In the genomic region with DNA sequence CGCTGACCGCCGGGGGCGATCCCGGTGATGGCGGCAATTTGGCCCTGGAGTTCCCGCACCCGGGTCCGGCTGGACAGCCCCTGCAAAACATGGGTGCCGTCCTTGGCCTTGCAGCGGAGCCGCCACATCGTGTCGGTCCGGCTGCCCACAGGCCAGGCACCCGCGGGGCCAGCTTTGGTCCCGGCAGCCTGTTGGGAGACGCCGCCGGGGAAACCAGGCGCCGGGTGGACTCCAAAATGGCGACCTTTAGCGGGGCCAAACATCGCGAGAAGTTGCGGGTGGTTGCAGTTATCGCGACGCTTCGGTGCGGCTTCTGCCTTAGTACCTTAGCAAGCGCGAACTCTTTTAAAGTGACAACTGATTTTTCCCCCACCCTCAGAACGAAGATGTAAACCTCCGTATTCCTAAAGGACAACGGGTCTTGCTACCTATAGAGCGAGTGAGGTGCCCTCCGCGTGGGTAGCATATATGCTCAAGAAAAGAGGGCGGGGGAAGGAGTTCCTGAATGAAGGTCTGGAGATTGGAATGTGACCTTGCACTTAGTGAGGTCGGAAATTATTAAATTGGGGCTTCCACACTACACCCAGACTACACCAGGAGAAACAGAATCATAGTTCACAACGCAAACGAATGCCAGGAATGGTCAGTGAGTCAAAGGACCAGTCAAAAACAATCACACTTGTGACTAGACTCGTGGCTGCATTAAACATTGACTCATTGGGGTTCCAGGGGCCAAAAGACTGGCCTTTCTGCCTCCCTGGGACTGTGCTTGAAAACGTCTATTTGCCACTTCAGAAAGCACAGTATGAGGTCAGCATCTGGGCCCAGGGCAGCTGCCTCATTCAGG, we compare ENCODE assay signal across 1 cellular context.
A peak's percentile ranks its signal among the peaks of the same experiment; 100 is the strongest.
TF ChIP-seq lines count a peak whose summit lies in the region.

A gene (minus strand): TSS at position 441 of the 847 bp plus-strand sequence. CDS start 178 bp downstream, at position 263.

TF ChIP-seq in HEK293, 187 proteins besides CTCF, POLR2A, EP300 and RAD21 (continued from another document and continues in another):
- TF ChIP-seq, protein P1, sequence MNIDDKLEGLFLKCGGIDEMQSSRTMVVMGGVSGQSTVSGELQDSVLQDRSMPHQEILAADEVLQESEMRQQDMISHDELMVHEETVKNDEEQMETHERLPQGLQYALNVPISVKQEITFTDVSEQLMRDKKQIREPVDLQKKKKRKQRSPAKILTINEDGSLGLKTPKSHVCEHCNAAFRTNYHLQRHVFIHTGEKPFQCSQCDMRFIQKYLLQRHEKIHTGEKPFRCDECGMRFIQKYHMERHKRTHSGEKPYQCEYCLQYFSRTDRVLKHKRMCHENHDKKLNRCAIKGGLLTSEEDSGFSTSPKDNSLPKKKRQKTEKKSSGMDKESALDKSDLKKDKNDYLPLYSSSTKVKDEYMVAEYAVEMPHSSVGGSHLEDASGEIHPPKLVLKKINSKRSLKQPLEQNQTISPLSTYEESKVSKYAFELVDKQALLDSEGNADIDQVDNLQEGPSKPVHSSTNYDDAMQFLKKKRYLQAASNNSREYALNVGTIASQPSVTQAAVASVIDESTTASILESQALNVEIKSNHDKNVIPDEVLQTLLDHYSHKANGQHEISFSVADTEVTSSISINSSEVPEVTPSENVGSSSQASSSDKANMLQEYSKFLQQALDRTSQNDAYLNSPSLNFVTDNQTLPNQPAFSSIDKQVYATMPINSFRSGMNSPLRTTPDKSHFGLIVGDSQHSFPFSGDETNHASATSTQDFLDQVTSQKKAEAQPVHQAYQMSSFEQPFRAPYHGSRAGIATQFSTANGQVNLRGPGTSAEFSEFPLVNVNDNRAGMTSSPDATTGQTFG (tag by site-specific recombination; IDR thresholded peaks at IDR 0.05; ENCODE audit: borderline replicate concordance): no peak
- TF ChIP-seq ZNF10 (tag by site-specific recombination; IDR thresholded peaks at IDR 0.05): peak; percentile 57; the same call in 1 of the 2 replicates
- TF ChIP-seq, protein P2, sequence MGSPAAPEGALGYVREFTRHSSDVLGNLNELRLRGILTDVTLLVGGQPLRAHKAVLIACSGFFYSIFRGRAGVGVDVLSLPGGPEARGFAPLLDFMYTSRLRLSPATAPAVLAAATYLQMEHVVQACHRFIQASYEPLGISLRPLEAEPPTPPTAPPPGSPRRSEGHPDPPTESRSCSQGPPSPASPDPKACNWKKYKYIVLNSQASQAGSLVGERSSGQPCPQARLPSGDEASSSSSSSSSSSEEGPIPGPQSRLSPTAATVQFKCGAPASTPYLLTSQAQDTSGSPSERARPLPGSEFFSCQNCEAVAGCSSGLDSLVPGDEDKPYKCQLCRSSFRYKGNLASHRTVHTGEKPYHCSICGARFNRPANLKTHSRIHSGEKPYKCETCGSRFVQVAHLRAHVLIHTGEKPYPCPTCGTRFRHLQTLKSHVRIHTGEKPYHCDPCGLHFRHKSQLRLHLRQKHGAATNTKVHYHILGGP (tag by site-specific recombination; IDR thresholded peaks at IDR 0.05): no peak
- TF ChIP-seq ZNF292 (tag by site-specific recombination; IDR thresholded peaks at IDR 0.05; ENCODE audit: borderline replicate concordance, low read depth): no peak
- TF ChIP-seq ZNF302 (tag by site-specific recombination; IDR thresholded peaks at IDR 0.05; ENCODE audit: low read depth): no peak
- no peak for TF ChIP-seq TRIM28 (IDR thresholded peaks at IDR 0.05; ENCODE audit: borderline replicate concordance, low read length)
- no peak for TF ChIP-seq RBAK (tag by site-specific recombination; IDR thresholded peaks at IDR 0.05)
- no peak for TF ChIP-seq EGR2 (tag by site-specific recombination; IDR thresholded peaks at IDR 0.05; ENCODE audit: low read depth)
- TF ChIP-seq, protein P3, sequence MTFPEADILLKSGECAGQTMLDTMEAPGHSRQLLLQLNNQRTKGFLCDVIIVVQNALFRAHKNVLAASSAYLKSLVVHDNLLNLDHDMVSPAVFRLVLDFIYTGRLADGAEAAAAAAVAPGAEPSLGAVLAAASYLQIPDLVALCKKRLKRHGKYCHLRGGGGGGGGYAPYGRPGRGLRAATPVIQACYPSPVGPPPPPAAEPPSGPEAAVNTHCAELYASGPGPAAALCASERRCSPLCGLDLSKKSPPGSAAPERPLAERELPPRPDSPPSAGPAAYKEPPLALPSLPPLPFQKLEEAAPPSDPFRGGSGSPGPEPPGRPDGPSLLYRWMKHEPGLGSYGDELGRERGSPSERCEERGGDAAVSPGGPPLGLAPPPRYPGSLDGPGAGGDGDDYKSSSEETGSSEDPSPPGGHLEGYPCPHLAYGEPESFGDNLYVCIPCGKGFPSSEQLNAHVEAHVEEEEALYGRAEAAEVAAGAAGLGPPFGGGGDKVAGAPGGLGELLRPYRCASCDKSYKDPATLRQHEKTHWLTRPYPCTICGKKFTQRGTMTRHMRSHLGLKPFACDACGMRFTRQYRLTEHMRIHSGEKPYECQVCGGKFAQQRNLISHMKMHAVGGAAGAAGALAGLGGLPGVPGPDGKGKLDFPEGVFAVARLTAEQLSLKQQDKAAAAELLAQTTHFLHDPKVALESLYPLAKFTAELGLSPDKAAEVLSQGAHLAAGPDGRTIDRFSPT (tag by site-specific recombination; IDR thresholded peaks at IDR 0.05): no peak
- TF ChIP-seq SALL2 (tag by site-specific recombination; IDR thresholded peaks at IDR 0.05; ENCODE audit: borderline replicate concordance): no peak
- TF ChIP-seq, protein P4, sequence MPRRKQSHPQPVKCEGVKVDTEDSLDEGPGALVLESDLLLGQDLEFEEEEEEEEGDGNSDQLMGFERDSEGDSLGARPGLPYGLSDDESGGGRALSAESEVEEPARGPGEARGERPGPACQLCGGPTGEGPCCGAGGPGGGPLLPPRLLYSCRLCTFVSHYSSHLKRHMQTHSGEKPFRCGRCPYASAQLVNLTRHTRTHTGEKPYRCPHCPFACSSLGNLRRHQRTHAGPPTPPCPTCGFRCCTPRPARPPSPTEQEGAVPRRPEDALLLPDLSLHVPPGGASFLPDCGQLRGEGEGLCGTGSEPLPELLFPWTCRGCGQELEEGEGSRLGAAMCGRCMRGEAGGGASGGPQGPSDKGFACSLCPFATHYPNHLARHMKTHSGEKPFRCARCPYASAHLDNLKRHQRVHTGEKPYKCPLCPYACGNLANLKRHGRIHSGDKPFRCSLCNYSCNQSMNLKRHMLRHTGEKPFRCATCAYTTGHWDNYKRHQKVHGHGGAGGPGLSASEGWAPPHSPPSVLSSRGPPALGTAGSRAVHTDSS (tag by site-specific recombination; IDR thresholded peaks at IDR 0.05): no peak
- peak; percentile 31; the same call in 1 of the 2 replicates for TF ChIP-seq KLF16 (tag by site-specific recombination; IDR thresholded peaks at IDR 0.05)
- TF ChIP-seq, protein P5, sequence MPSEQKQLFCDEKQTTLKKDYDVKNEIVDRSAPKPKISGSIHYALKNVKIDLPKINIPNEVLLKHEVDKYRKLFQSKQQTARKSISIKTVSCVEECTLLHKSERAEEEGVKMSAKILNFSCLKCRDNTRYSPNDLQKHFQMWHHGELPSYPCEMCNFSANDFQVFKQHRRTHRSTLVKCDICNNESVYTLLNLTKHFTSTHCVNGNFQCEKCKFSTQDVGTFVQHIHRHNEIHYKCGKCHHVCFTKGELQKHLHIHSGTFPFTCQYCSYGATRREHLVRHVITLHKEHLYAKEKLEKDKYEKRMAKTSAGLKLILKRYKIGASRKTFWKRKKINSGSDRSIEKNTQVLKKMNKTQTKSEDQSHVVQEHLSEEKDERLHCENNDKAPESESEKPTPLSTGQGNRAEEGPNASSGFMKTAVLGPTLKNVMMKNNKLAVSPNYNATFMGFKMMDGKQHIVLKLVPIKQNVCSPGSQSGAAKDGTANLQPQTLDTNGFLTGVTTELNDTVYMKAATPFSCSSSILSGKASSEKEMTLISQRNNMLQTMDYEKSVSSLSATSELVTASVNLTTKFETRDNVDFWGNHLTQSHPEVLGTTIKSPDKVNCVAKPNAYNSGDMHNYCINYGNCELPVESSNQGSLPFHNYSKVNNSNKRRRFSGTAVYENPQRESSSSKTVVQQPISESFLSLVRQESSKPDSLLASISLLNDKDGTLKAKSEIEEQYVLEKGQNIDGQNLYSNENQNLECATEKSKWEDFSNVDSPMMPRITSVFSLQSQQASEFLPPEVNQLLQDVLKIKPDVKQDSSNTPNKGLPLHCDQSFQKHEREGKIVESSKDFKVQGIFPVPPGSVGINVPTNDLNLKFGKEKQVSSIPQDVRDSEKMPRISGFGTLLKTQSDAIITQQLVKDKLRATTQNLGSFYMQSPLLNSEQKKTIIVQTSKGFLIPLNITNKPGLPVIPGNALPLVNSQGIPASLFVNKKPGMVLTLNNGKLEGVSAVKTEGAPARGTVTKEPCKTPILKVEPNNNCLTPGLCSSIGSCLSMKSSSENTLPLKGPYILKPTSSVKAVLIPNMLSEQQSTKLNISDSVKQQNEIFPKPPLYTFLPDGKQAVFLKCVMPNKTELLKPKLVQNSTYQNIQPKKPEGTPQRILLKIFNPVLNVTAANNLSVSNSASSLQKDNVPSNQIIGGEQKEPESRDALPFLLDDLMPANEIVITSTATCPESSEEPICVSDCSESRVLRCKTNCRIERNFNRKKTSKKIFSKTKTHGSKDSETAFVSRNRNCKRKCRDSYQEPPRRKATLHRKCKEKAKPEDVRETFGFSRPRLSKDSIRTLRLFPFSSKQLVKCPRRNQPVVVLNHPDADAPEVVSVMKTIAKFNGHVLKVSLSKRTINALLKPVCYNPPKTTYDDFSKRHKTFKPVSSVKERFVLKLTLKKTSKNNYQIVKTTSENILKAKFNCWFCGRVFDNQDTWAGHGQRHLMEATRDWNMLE (tag by site-specific recombination; conservative IDR thresholded peaks at IDR 0.05; ENCODE audit: low read depth): peak; percentile 60
- no peak for TF ChIP-seq IKZF3 (tag by site-specific recombination; IDR thresholded peaks at IDR 0.05)
- TF ChIP-seq, protein P6, sequence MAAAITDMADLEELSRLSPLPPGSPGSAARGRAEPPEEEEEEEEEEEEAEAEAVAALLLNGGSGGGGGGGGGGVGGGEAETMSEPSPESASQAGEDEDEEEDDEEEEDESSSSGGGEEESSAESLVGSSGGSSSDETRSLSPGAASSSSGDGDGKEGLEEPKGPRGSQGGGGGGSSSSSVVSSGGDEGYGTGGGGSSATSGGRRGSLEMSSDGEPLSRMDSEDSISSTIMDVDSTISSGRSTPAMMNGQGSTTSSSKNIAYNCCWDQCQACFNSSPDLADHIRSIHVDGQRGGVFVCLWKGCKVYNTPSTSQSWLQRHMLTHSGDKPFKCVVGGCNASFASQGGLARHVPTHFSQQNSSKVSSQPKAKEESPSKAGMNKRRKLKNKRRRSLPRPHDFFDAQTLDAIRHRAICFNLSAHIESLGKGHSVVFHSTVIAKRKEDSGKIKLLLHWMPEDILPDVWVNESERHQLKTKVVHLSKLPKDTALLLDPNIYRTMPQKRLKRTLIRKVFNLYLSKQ (tag by site-specific recombination; IDR thresholded peaks at IDR 0.05; ENCODE audit: borderline replicate concordance): no peak
- TF ChIP-seq, protein P7, sequence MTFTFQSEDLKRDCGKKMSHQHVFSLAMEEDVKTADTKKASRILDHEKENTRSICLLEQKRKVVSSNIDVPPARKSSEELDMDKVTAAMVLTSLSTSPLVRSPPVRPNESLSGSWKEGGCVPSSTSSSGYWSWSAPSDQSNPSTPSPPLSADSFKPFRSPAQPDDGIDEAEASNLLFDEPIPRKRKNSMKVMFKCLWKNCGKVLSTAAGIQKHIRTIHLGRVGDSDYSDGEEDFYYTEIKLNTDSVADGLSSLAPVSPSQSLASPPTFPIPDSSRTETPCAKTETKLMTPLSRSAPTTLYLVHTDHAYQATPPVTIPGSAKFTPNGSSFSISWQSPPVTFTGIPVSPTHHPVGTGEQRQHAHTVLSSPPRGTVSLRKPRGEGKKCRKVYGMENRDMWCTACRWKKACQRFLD (tag by site-specific recombination; IDR thresholded peaks at IDR 0.05): no peak
- no peak for TF ChIP-seq HOXD13 (CRISPR knock-in tag; IDR thresholded peaks at IDR 0.05; ENCODE audit: borderline replicate concordance)
- TF ChIP-seq, protein P8, sequence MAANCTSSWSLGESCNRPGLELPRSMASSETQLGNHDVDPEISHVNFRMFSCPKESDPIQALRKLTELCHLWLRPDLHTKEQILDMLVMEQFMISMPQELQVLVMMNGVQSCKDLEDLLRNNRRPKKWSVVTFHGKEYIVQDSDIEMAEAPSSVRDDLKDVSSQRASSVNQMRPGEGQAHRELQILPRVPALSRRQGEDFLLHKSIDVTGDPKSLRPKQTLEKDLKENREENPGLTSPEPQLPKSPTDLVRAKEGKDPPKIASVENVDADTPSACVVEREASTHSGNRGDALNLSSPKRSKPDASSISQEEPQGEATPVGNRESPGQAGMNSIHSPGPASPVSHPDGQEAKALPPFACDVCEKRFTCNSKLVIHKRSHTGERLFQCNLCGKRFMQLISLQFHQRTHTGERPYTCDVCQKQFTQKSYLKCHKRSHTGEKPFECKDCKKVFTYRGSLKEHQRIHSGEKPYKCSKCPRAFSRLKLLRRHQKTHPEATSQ (tag by site-specific recombination; IDR thresholded peaks at IDR 0.05): no peak
- TF ChIP-seq ZNF133 (tag by site-specific recombination; IDR thresholded peaks at IDR 0.05): no peak
- TF ChIP-seq, protein P9, sequence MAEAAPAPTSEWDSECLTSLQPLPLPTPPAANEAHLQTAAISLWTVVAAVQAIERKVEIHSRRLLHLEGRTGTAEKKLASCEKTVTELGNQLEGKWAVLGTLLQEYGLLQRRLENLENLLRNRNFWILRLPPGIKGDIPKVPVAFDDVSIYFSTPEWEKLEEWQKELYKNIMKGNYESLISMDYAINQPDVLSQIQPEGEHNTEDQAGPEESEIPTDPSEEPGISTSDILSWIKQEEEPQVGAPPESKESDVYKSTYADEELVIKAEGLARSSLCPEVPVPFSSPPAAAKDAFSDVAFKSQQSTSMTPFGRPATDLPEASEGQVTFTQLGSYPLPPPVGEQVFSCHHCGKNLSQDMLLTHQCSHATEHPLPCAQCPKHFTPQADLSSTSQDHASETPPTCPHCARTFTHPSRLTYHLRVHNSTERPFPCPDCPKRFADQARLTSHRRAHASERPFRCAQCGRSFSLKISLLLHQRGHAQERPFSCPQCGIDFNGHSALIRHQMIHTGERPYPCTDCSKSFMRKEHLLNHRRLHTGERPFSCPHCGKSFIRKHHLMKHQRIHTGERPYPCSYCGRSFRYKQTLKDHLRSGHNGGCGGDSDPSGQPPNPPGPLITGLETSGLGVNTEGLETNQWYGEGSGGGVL (tag by site-specific recombination; IDR thresholded peaks at IDR 0.05): 0 out of 2 replicates have a peak, but pooled peaks have one; percentile 1
- TF ChIP-seq WT1 (tag by site-specific recombination; IDR thresholded peaks at IDR 0.05): no peak; the same call in 1 of the 2 replicates
- TF ChIP-seq ZBTB21 (tag by site-specific recombination; IDR thresholded peaks at IDR 0.05): no peak
- TF ChIP-seq ZNF792 (tag by site-specific recombination; IDR thresholded peaks at IDR 0.05): no peak
- TF ChIP-seq, protein P10, sequence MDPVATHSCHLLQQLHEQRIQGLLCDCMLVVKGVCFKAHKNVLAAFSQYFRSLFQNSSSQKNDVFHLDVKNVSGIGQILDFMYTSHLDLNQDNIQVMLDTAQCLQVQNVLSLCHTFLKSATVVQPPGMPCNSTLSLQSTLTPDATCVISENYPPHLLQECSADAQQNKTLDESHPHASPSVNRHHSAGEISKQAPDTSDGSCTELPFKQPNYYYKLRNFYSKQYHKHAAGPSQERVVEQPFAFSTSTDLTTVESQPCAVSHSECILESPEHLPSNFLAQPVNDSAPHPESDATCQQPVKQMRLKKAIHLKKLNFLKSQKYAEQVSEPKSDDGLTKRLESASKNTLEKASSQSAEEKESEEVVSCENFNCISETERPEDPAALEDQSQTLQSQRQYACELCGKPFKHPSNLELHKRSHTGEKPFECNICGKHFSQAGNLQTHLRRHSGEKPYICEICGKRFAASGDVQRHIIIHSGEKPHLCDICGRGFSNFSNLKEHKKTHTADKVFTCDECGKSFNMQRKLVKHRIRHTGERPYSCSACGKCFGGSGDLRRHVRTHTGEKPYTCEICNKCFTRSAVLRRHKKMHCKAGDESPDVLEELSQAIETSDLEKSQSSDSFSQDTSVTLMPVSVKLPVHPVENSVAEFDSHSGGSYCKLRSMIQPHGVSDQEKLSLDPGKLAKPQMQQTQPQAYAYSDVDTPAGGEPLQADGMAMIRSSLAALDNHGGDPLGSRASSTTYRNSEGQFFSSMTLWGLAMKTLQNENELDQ (tag by site-specific recombination; IDR thresholded peaks at IDR 0.05; ENCODE audit: low read depth): no peak
- TF ChIP-seq SCRT1 (tag by site-specific recombination; IDR thresholded peaks at IDR 0.05; ENCODE audit: borderline replicate concordance): 0 out of 2 replicates have a peak, but pooled peaks have one; percentile 27
- TF ChIP-seq ZNF585B (tag by site-specific recombination; IDR thresholded peaks at IDR 0.05): no peak
- no peak for TF ChIP-seq ZNF248 (tag by site-specific recombination; IDR thresholded peaks at IDR 0.05)
